Comparison of ENCODE assay signal across 33 cellular contexts in genomic region chr14:80433811-80434210, GRCh38.
A peak's percentile ranks its signal among the peaks of the same experiment; 100 is the strongest.
DNase-seq lines count a peak whose midpoint lies in the region; ATAC-seq and TF ChIP-seq lines count a peak whose summit lies in the region.
"Had no signal": no experiment of that assay in that cellular context is flagged by ENCODE, and none has a peak within 500 bp of the region (broad histone marks: within the 10 kb centered on the region; RNA-seq: fewer than 3 reads in every experiment).

No MANE protein-coding gene starts in this region.

- H3K9me3 Mint-ChIP-seq in MCF 10A (ENCODE audit: unreplicated experiment), result peaks cover 18% of the 10 kb centered on the region

- dilution Hi-C loops in mammary epithelial cell (cut with HindIII; ENCODE audit: low sequenced_read_pairs), result no loop called here

- no peaks in the 10 kb centered on the region for H3K36me3 Mint-ChIP-seq in MCF 10A (ENCODE audit: insufficient read depth, unreplicated experiment)
- H3K36me3 Mint-ChIP-seq: CD14-positive monocyte; CD4-positive, alpha-beta memory T cell; CD4-positive, CD25-positive, alpha-beta regulatory T cell; CD8-positive, alpha-beta memory T cell; CD8-positive, alpha-beta T cell had no signal

- no peak for TF ChIP-seq CTCF in MCF 10A (IDR thresholded peaks at IDR 0.05; ENCODE audit: unreplicated experiment)
- TF ChIP-seq CTCF in mammary epithelial cell (conservative IDR thresholded peaks at IDR 0.05 in 1 of 2, IDR thresholded peaks at IDR 0.05 in 1 of 2; ENCODE audit: extremely low read depth in 1 of 2, insufficient read depth in 1 of 2, low read depth in 1 of 2, low read length in 2 of 2), result no peak
- no peak for TF ChIP-seq CTCF in PC-9 (conservative IDR thresholded peaks at IDR 0.05)

- peaks cover 11% of the 10 kb centered on the region for H3K4me1 Mint-ChIP-seq in MCF 10A (ENCODE audit: insufficient read depth, unreplicated experiment)
- H3K4me1 Mint-ChIP-seq: B cell; CD14-positive monocyte; CD4-positive, alpha-beta memory T cell; CD4-positive, CD25-positive, alpha-beta regulatory T cell; CD8-positive, alpha-beta memory T cell had no signal

- no peak overlapping the region for H3K4me3 ChIP-seq in mammary epithelial cell (replicated peaks in 1 of 3; ENCODE audit: insufficient read depth in 1 of 3, low read depth in 2 of 3, low read length in 3 of 3)
- H3K4me3 ChIP-seq in PC-9, result no peak overlapping the region
- H3K4me3 ChIP-seq: A549; BLaER1; BLaER1 treated with 17β-estradiol and CSF1 and Interleukin-3, amounts not matched to agents 10 nM and 100 nM had no signal

- no TSS peak for BruUV-seq in MCF 10A (replicated peaks; lab: Mats Ljungman, UMichigan)
- BruUV-seq in mammary epithelial cell (replicated peaks; lab: Mats Ljungman, UMichigan), result no TSS peak
- BruUV-seq in PC-9 (replicated peaks; lab: Mats Ljungman, UMichigan), result no TSS peak

- H3K27me3 ChIP-seq in mammary epithelial cell (ENCODE audit: insufficient read depth, low read length) (no peaks in the 10 kb centered on the region), PC-9 (ENCODE audit: insufficient read depth, low read depth) (no peaks in the 10 kb centered on the region)
- H3K27me3 ChIP-seq: BE2C; BLaER1; BLaER1 treated with 17β-estradiol and CSF1 and Interleukin-3, amounts not matched to agents 10 nM and 100 nM had no signal

- peaks cover 15% of the 10 kb centered on the region for H3F3A ChIP-seq in PC-9 (ENCODE audit: insufficient read depth, low read depth)

- H3K9me3 ChIP-seq in mammary epithelial cell (replicated peaks; ENCODE audit: insufficient read depth, low read length) (no peaks in the 10 kb centered on the region), PC-9 (ENCODE audit: insufficient read depth, low read depth) (peaks cover 15% of the 10 kb centered on the region)
- H3K9me3 ChIP-seq: A549, BE2C, Caco-2 had no signal

- H3K27me3 Mint-ChIP-seq in MCF 10A (ENCODE audit: insufficient read depth, unreplicated experiment), result no peaks in the 10 kb centered on the region
- H3K27me3 Mint-ChIP-seq: B cell; CD4-positive, alpha-beta memory T cell; CD4-positive, alpha-beta T cell; CD4-positive, CD25-positive, alpha-beta regulatory T cell; CD8-positive, alpha-beta memory T cell had no signal

- H2AFZ ChIP-seq in mammary epithelial cell (ENCODE audit: low read depth, low read length) (no peak overlapping the region), PC-9 (no peak overlapping the region)

- no peak overlapping the region for H3K4me3 Mint-ChIP-seq in MCF 10A (ENCODE audit: unreplicated experiment)
- H3K4me3 Mint-ChIP-seq: B cell; CD14-positive monocyte; CD4-positive, alpha-beta memory T cell; CD4-positive, alpha-beta T cell; CD4-positive, CD25-positive, alpha-beta regulatory T cell; CD8-positive, alpha-beta memory T cell; CD8-positive, alpha-beta T cell had no signal

- H3K27ac ChIP-seq in mammary epithelial cell (ENCODE audit: insufficient read depth, low read depth, low read length) (no peak overlapping the region), PC-9 (peak overlapping the region; percentile 86)
- H3K27ac ChIP-seq: 22Rv1; BLaER1; BLaER1 treated with 17β-estradiol and CSF1 and Interleukin-3, amounts not matched to agents 10 nM and 100 nM; C4-2B had no signal

- peak overlapping the region; percentile 80 for H3K27ac Mint-ChIP-seq in MCF 10A (ENCODE audit: low read depth, unreplicated experiment)
- H3K27ac Mint-ChIP-seq: B cell; CD14-positive monocyte; CD4-positive, alpha-beta memory T cell; CD4-positive, alpha-beta T cell; CD4-positive, CD25-positive, alpha-beta regulatory T cell; CD8-positive, alpha-beta memory T cell; CD8-positive, alpha-beta T cell had no signal

- H3K9me2 ChIP-seq in PC-9 (ENCODE audit: insufficient read depth), result no peaks in the 10 kb centered on the region

- no peak overlapping the region for H3K9ac ChIP-seq in mammary epithelial cell (ENCODE audit: insufficient read depth, low read length)
- H3K9ac ChIP-seq: BLaER1; BLaER1 treated with 17β-estradiol and CSF1 and Interleukin-3, amounts not matched to agents 10 nM and 100 nM had no signal

- H3K4me1 ChIP-seq in mammary epithelial cell (ENCODE audit: insufficient read depth, low read length) (peaks cover 15% of the 10 kb centered on the region), PC-9 (replicated peaks; ENCODE audit: insufficient read depth) (peaks cover 39% of the 10 kb centered on the region)
- H3K4me1 ChIP-seq: BE2C; BLaER1; BLaER1 treated with 17β-estradiol and CSF1 and Interleukin-3, amounts not matched to agents 10 nM and 100 nM; Caco-2 had no signal

- CTCF ChIA-PET in MCF 10A (lab: Yijun Ruan, JAX), result no interaction called here
- CTCF ChIA-PET in mammary epithelial cell (lab: Charles Lee; ENCODE audit: low non-redundant PET), result no interaction called here
- CTCF ChIA-PET in PC-9 (lab: Charles Lee), result no interaction called here

- ATAC-seq in left lobe of liver, result peak; percentile 75
- ATAC-seq in HG03097 (IDR thresholded peaks at IDR 0.05; ENCODE audit: low FRiP score, unreplicated experiment), result no peak
- ATAC-seq: CD8-positive, alpha-beta T cell had no signal

- H3K4me2 ChIP-seq in mammary epithelial cell (ENCODE audit: insufficient read depth, low read depth, low read length), result no peak overlapping the region
- H3K4me2 ChIP-seq in PC-9, result peak overlapping the region; percentile 57
- H3K4me2 ChIP-seq: A549; BLaER1; BLaER1 treated with 17β-estradiol and CSF1 and Interleukin-3, amounts not matched to agents 10 nM and 100 nM had no signal

- in situ Hi-C loops in mammary epithelial cell (cut with MboI; ENCODE audit: low sequenced_read_pairs in 2 of 2), result no loop called here

- POLR2A ChIA-PET in MCF 10A (lab: Yijun Ruan, JAX) (interaction anchor here (0.8 to 1.6 kb wide), 2 partner anchors 10 kb away, joined by 3 to 4 read pairs; no protein-coding TSS in a partner anchor), PC-9 (lab: Charles Lee; ENCODE audit: unreplicated experiment) (no interaction called here)

- no peaks in the 10 kb centered on the region for H3K36me3 ChIP-seq in mammary epithelial cell (ENCODE audit: insufficient read depth, low read length)
- H3K36me3 ChIP-seq in PC-9 (ENCODE audit: low read depth), result peaks cover 10% of the 10 kb centered on the region; the same call in 1 of the 2 replicates
- H3K36me3 ChIP-seq: BE2C; BLaER1; BLaER1 treated with 17β-estradiol and CSF1 and Interleukin-3, amounts not matched to agents 10 nM and 100 nM had no signal

- WGBS in mammary epithelial cell (ENCODE audit: low coverage, missing lambda C conversion rate), result 75% methylated on average over 1 of the region's 1 CpG

- DNase-seq in MCF 10A (ENCODE audit: unreplicated experiment) (no peak), mammary epithelial cell (no peak), PC-9 (no peak), left lobe of liver (ENCODE audit: low spot score) (no peak)
- DNase-seq in stimulated activated CD4-positive, alpha-beta T cell treated with anti-CD3 and anti-CD28 coated beads, Interleukin-4, amount 100 ng/mL, for 1 hour, result no peak
- DNase-seq: 8988T; ACHN; AML-193; BE2C; C1 segment of cervical spinal cord; Caco-2; Calu3; CD4-positive, alpha-beta memory T cell; CD4-positive, alpha-beta T cell; CD4-positive, CD25-positive, alpha-beta regulatory T cell; CD8-positive, alpha-beta memory T cell; CD8-positive, alpha-beta T cell; COR-L47; DMS 273 treated with DMSO at 0.1 percent for 48 hours; DMS153; DMS53; DMS79; DMS79 treated with DMSO at 0.1 percent for 48 hours; DND-41; EL had no signal

- intact Hi-C loops in MCF 10A (cut with micrococcal nuclease) (no loop called here), mammary epithelial cell (cut with micrococcal nuclease) (loop anchor here (2.0 to 10.0 kb wide), 2 partner anchors 45 to 299 kb away; no protein-coding TSS in a partner anchor), PC-9 (cut with micrococcal nuclease; ENCODE audit: unreplicated experiment) (loop anchor here (2.0 to 10.0 kb wide), 3 partner anchors 43 to 411 kb away; no protein-coding TSS in a partner anchor)

- no peaks in the 10 kb centered on the region for H4K20me1 ChIP-seq in mammary epithelial cell (ENCODE audit: insufficient read depth, low read length)
- H4K20me1 ChIP-seq in PC-9 (ENCODE audit: insufficient read depth), result no peaks in the 10 kb centered on the region
- H4K20me1 ChIP-seq: BLaER1; BLaER1 treated with 17β-estradiol and CSF1 and Interleukin-3, amounts not matched to agents 10 nM and 100 nM had no signal

- H3K79me2 ChIP-seq in mammary epithelial cell (ENCODE audit: insufficient read depth, low read length) (no peaks in the 10 kb centered on the region), PC-9 (ENCODE audit: low read depth) (no peaks in the 10 kb centered on the region)
